Comparison of ENCODE assay signal across 1 cellular context in genomic region chr4:143667461-143667860, GRCh38.
TF ChIP-seq lines count a peak whose summit lies in the region.

No MANE protein-coding gene starts in this region.

TF ChIP-seq in H1, 55 proteins besides CTCF, POLR2A, EP300 and RAD21 (continued from another document):
- TF ChIP-seq ATF3 (IDR thresholded peaks at IDR 0.05; ENCODE audit: insufficient read depth, low read depth, low read length) (no peak), GTF2F1 (IDR thresholded peaks at IDR 0.05; ENCODE audit: borderline replicate concordance, low read depth, low read length) (no peak), KDM1A (IDR thresholded peaks at IDR 0.05; ENCODE audit: borderline replicate concordance, low read length) (no peak), RXRA (IDR thresholded peaks at IDR 0.05; ENCODE audit: insufficient read depth, low read depth, low read length) (no peak), PHF8 (conservative IDR thresholded peaks at IDR 0.05; ENCODE audit: low read depth, low read length) (no peak), NRF1 (IDR thresholded peaks at IDR 0.05; ENCODE audit: low read depth, low read length) (no peak), FOSL1 (IDR thresholded peaks at IDR 0.05; ENCODE audit: insufficient read depth, low read depth, low read length) (no peak)
